8 cellular contexts compared by ENCODE assay signal in the genomic region with DNA sequence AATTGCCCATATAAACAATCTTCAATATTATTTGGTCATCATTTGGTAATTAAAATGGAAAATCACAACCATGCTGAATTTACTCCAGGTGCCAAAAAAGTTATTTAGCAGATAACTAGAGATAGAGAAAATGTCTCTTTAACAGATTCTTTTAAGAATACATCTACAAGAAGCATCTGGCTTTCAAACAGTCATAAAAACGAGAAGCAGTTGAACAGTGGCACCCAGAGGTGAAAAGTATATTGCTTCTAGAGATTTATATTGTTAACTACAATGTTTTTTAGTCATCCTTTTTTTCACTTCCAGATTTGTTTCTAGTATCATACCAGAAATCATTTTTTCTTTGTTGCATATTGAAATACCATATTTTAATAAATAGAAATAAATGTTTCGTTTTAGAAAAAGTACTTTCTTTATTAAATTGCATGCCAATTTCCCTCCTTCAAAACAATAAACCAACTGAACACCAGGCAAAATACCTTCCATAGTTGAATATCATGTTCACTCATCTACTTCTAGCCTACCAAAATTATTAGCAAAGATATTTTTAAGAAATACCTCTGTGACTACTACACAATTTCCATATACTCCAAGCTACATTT.
DNase-seq lines count a peak whose midpoint lies in the region; ATAC-seq and TF ChIP-seq lines count a peak whose summit lies in the region.

No MANE protein-coding gene starts in this region.

- H2BK120ac ChIP-seq in H9 (ENCODE audit: low read depth, low read length, poor library complexity, severe bottlenecking): no peak overlapping the region

- H2AFZ ChIP-seq in H9 (ENCODE audit: low read length): no peak overlapping the region

- H2BK12ac ChIP-seq in H9 (ENCODE audit: insufficient read length, low read depth, low read length): no peak overlapping the region

- H3K4me3 ChIP-seq in psoas muscle: no peak overlapping the region

- no peaks in the 10 kb centered on the region for H4K20me1 ChIP-seq in H9 (ENCODE audit: control insufficient read depth, insufficient read depth, insufficient read length)

- no CpG with 5 or more reads among the region's 2 CpGs for WGBS in H9 (ENCODE audit: extremely low coverage, insufficient read length, low lambda C conversion rate)
- WGBS in psoas muscle, 3 donors: 6% methylated on average over 2 of the region's 2 CpGs

- H3K27ac Mint-ChIP-seq in activated naive CD4-positive, alpha-beta T cell treated with anti-CD3 and anti-CD28 coated beads for 36 hours: no peak overlapping the region
- no peak overlapping the region for H3K27ac Mint-ChIP-seq in H9

- H3K27ac ChIP-seq in H9 (ENCODE audit: insufficient read length, low read depth, low read length) (no peak overlapping the region), psoas muscle (no peak overlapping the region)

- H4K8ac ChIP-seq in H9 (replicated peaks; ENCODE audit: insufficient read length, low read depth, low read length): no peak overlapping the region

- H3K9ac ChIP-seq in H9 (ENCODE audit: extremely low read depth, insufficient read length, low read length): no peak overlapping the region

- ATAC-seq in psoas muscle (peak in 2 of 4 donors; percentile 65 to 79), HG02623 (IDR thresholded peaks at IDR 0.05; ENCODE audit: unreplicated experiment) (no peak)

- H4K91ac ChIP-seq in H9 (ENCODE audit: insufficient read length, low read depth, low read length): no peak overlapping the region

- H3K4ac ChIP-seq in H9 (ENCODE audit: low read depth, low read length): no peak overlapping the region

- no peak overlapping the region for H2BK15ac ChIP-seq in H9 (ENCODE audit: low read depth, low read length)

- peak; percentile 82 for TF ChIP-seq CTCF in H9 (conservative IDR thresholded peaks at IDR 0.05)
- TF ChIP-seq CTCF in psoas muscle (IDR thresholded peaks at IDR 0.05): peak; percentile 57

- H3K36me3 ChIP-seq in psoas muscle (ENCODE audit: insufficient read depth in 1 of 2, low read depth in 1 of 2): no peaks in the 10 kb centered on the region

- H3K4me1 Mint-ChIP-seq in activated naive CD4-positive, alpha-beta T cell treated with anti-CD3 and anti-CD28 coated beads for 36 hours (ENCODE audit: low read depth): peaks cover 10% of the 10 kb centered on the region
- peaks cover 12 to 18% of the 10 kb centered on the region in 2 experiments for H3K4me1 Mint-ChIP-seq in H9

- no peaks in the 10 kb centered on the region for H3K79me2 ChIP-seq in H9 (ENCODE audit: insufficient read depth, low read length)

- no peak overlapping the region for H2BK20ac ChIP-seq in H9 (ENCODE audit: low read depth, low read length, poor library complexity, severe bottlenecking)

- no peak overlapping the region for H3K23ac ChIP-seq in H9 (ENCODE audit: insufficient read length, low read depth, low read length)

- H2BK5ac ChIP-seq in H9 (ENCODE audit: insufficient read length, low read length): no peak overlapping the region

- CTCF ChIA-PET in activated naive CD4-positive, alpha-beta T cell treated with anti-CD3 and anti-CD28 coated beads for 36 hours (lab: Charles Lee): interaction anchor here (0.8 to 5.8 kb wide), 18 partner anchors 8 to 1020 kb away, joined by 3 to 43 read pairs (median 5); no protein-coding TSS in a partner anchor

- no peaks in the 10 kb centered on the region for H3K4me1 ChIP-seq in H9 (ENCODE audit: insufficient read depth, low read length)
- peaks cover 4% of the 10 kb centered on the region for H3K4me1 ChIP-seq in psoas muscle

- H3K9me3 ChIP-seq in H9 (ENCODE audit: control insufficient read depth, low read depth, low read length) (no peaks in the 10 kb centered on the region), psoas muscle (no peaks in the 10 kb centered on the region)

- peak; percentile 40 for DNase-seq in activated naive CD4-positive, alpha-beta T cell treated with anti-CD3 and anti-CD28 coated beads for 36 hours
- no peak for DNase-seq in activated naive CD4-positive, alpha-beta T cell treated with Interleukin-2 at 50 U/mL for 16 hours
- DNase-seq in H9 (no peak), NCI-H1436 treated with DMSO at 0.1 percent for 48 hours (lab: John Stamatoyannopoulos, UW) (peak; percentile 78), SW480 (ENCODE audit: low spot score) (peak; percentile 71), fibroblast of the conjunctiva (ENCODE audit: low read depth) (peak; percentile 41), psoas muscle (no peak)

- H3K9me3 Mint-ChIP-seq in activated naive CD4-positive, alpha-beta T cell treated with anti-CD3 and anti-CD28 coated beads for 36 hours: no peaks in the 10 kb centered on the region
- H3K9me3 Mint-ChIP-seq in H9: no peaks in the 10 kb centered on the region

- H4K5ac ChIP-seq in H9 (ENCODE audit: insufficient read length, low read depth, low read length): no peak overlapping the region

- no peaks in the 10 kb centered on the region for H3K36me3 Mint-ChIP-seq in activated naive CD4-positive, alpha-beta T cell treated with anti-CD3 and anti-CD28 coated beads for 36 hours (ENCODE audit: low read depth)
- no peaks in the 10 kb centered on the region for H3K36me3 Mint-ChIP-seq in H9 (ENCODE audit: insufficient read depth in 1 of 3, low read depth in 3 of 3)

- no peak overlapping the region for H3K56ac ChIP-seq in H9 (ENCODE audit: insufficient read length, low read depth, low read length)

- H3T11ph ChIP-seq in H9 (ENCODE audit: low read length): no peak overlapping the region

- no peak overlapping the region for H2AK5ac ChIP-seq in H9 (ENCODE audit: insufficient read length, low read length)

- no peak overlapping the region for H3K14ac ChIP-seq in H9 (ENCODE audit: insufficient read depth, low read length)

- H3K4me2 ChIP-seq in H9 (ENCODE audit: insufficient read depth, insufficient read length, low read length): no peak overlapping the region

- H3K4me3 Mint-ChIP-seq in activated naive CD4-positive, alpha-beta T cell treated with anti-CD3 and anti-CD28 coated beads for 36 hours: no peak overlapping the region
- no peak overlapping the region for H3K4me3 Mint-ChIP-seq in H9

- intact Hi-C loops in activated naive CD4-positive, alpha-beta T cell treated with anti-CD3 and anti-CD28 coated beads for 36 hours (cut with micrococcal nuclease): loop anchor here (1.0 to 5.0 kb wide), 7 partner anchors 215 to 690 kb away; no protein-coding TSS in a partner anchor
- intact Hi-C loops in psoas muscle (cut with DNase I): loop anchor here (5.0 kb wide), 2 partner anchors 1020 to 1025 kb away; a partner anchor contains a TSS

- no peaks in the 10 kb centered on the region for H3K27me3 ChIP-seq in H9 (ENCODE audit: insufficient read depth, low read length)
- no peaks in the 10 kb centered on the region for H3K27me3 ChIP-seq in psoas muscle (ENCODE audit: insufficient read depth in 3 of 3, low read length in 2 of 3)

- no peak overlapping the region for H3K18ac ChIP-seq in H9 (ENCODE audit: insufficient read length, low read depth, low read length)

- peaks cover 22% of the 10 kb centered on the region for H3K27me3 Mint-ChIP-seq in activated naive CD4-positive, alpha-beta T cell treated with anti-CD3 and anti-CD28 coated beads for 36 hours (ENCODE audit: low read depth)
- H3K27me3 Mint-ChIP-seq in H9 (ENCODE audit: low read depth): peaks cover 18% of the 10 kb centered on the region

- no peaks in the 10 kb centered on the region for H3K79me1 ChIP-seq in H9 (ENCODE audit: insufficient read depth, low read depth, low read length, poor library complexity, severe bottlenecking)

- H3K23me2 ChIP-seq in H9 (ENCODE audit: insufficient read length, low read depth, low read length, poor library complexity, severe bottlenecking): peaks cover 3% of the 10 kb centered on the region

Comparison
In these comparisons a context has a peak if more than half of its experiments do, and no peak if none do; other contexts are left out.
1. DNase-seq: peak in activated naive CD4-positive, alpha-beta T cell treated with anti-CD3 and anti-CD28 coated beads for 36 hours (single experiment), NCI-H1436 treated with DMSO at 0.1 percent for 48 hours (single experiment), SW480 (single experiment) and fibroblast of the conjunctiva (single experiment); none in activated naive CD4-positive, alpha-beta T cell treated with Interleukin-2 at 50 U/mL for 16 hours (single experiment), H9 (single experiment) and psoas muscle (0 of 2).